Comparison of ENCODE assay signal across 12 cellular contexts in the genomic region with DNA sequence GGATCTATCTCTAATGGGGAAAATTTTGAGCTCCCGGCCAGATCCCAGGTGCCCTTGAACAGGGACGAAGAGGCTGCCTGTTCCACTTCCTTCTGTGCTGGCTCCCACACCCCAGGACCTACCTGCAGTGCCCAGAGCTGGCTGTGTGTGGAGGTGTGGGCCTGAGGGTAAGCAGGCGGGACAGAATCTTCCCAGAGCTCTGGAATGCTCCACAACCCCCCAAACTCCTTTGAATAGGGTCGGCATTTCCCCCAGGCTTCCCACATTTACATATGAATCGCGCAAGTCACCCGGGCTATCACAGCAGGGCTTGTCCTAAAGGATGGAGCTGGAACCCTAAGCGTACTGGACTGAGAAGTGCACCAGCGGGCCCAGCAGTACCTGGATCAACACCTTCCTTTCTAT.
DNase-seq lines count a peak whose midpoint lies in the region; ATAC-seq and TF ChIP-seq lines count a peak whose summit lies in the region.
"Had no signal": no experiment of that assay in that cellular context is flagged by ENCODE, and none has a peak within 500 bp of the region (broad histone marks: within the 10 kb centered on the region; RNA-seq: fewer than 3 reads in every experiment).

No MANE protein-coding gene starts in this region.

- 0 out of 2 replicates have a peak, but pooled peaks have one; percentile 5 for TF ChIP-seq RAD21 in Ishikawa (IDR thresholded peaks at IDR 0.05; ENCODE audit: low read depth)

- peak overlapping the region; percentile 96 for H3K9ac ChIP-seq in iPS-20b (ENCODE audit: low read depth, low read length)

- no peak overlapping the region for H3K4me3 Mint-ChIP-seq in stimulated activated naive B cell treated with anti-CD40 and anti-IgM and Interleukin-4, amounts not matched to agents 10 μg/mL and 1 μg/mL and 100 μg/mL, for 72 hours

- H3K27ac ChIP-seq in iPS-20b (ENCODE audit: low read length), result peak overlapping the region; percentile 98
- H3K27ac ChIP-seq: ascending aorta had no signal

- H3K4me3 ChIP-seq in iPS-20b (ENCODE audit: low read length), result peak overlapping the region; percentile 96
- H3K4me3 ChIP-seq: ascending aorta, suprapubic skin had no signal

- DNase-seq in cerebellar cortex (ENCODE audit: low spot score) (peak; percentile 66), renal cortical epithelial cell (ENCODE audit: low read depth) (peak; percentile 66), T-helper 2 cell (no peak)
- no peak for DNase-seq in stimulated activated naive B cell treated with anti-CD40 and anti-IgM and Interleukin-4, amounts not matched to agents 10 μg/mL and 1 μg/mL and 100 μg/mL, for 72 hours
- DNase-seq: activated CD8-positive, alpha-beta memory T cell treated with anti-CD3 and anti-CD28 coated beads, Interleukin-2, amount 50 U/mL, for 4 hours; NCI-H1105 treated with DMSO at 0.1 percent for 48 hours had no signal

- H3K36me3 ChIP-seq in iPS-20b (ENCODE audit: insufficient read depth, low read depth, low read length), result peaks cover 19% of the 10 kb centered on the region
- H3K36me3 ChIP-seq: ascending aorta had no signal

- H3K36me3 Mint-ChIP-seq in stimulated activated naive B cell treated with anti-CD40 and anti-IgM and Interleukin-4, amounts not matched to agents 10 μg/mL and 1 μg/mL and 100 μg/mL, for 72 hours, result peaks cover 2 to 12% of the 10 kb centered on the region in 2 donors

- peaks cover 5% of the 10 kb centered on the region in 2 donors for H3K4me1 Mint-ChIP-seq in stimulated activated naive B cell treated with anti-CD40 and anti-IgM and Interleukin-4, amounts not matched to agents 10 μg/mL and 1 μg/mL and 100 μg/mL, for 72 hours

- ATAC-seq in GM21825 (IDR thresholded peaks at IDR 0.05; ENCODE audit: unreplicated experiment) (no peak), HG03442 (IDR thresholded peaks at IDR 0.05; ENCODE audit: unreplicated experiment) (no peak)
- no peak for ATAC-seq in stimulated activated naive B cell treated with anti-CD40 and anti-IgM and Interleukin-4, amounts not matched to agents 10 μg/mL and 1 μg/mL and 100 μg/mL, for 72 hours (replicated peaks)

- no peaks in the 10 kb centered on the region for H3K9me3 Mint-ChIP-seq in stimulated activated naive B cell treated with anti-CD40 and anti-IgM and Interleukin-4, amounts not matched to agents 10 μg/mL and 1 μg/mL and 100 μg/mL, for 72 hours

- H3K27ac Mint-ChIP-seq in stimulated activated naive B cell treated with anti-CD40 and anti-IgM and Interleukin-4, amounts not matched to agents 10 μg/mL and 1 μg/mL and 100 μg/mL, for 72 hours, result no peak overlapping the region

- no peaks in the 10 kb centered on the region for H3K27me3 ChIP-seq in iPS-20b (ENCODE audit: insufficient read depth, low read length)
- H3K27me3 ChIP-seq: ascending aorta, suprapubic skin had no signal

- no peaks in the 10 kb centered on the region for H3K9me3 ChIP-seq in iPS-20b (ENCODE audit: insufficient read depth, low read depth, low read length)
- H3K9me3 ChIP-seq: ascending aorta, suprapubic skin had no signal

- H3K4me1 ChIP-seq in iPS-20b (ENCODE audit: insufficient read depth, low read length), result peaks cover 13% of the 10 kb centered on the region

- no peaks in the 10 kb centered on the region for H3K27me3 Mint-ChIP-seq in stimulated activated naive B cell treated with anti-CD40 and anti-IgM and Interleukin-4, amounts not matched to agents 10 μg/mL and 1 μg/mL and 100 μg/mL, for 72 hours

- no peak for TF ChIP-seq EP300 in Ishikawa (IDR thresholded peaks at IDR 0.05; ENCODE audit: borderline replicate concordance)

TF ChIP-seq in Ishikawa, 13 proteins besides CTCF, POLR2A, EP300 and RAD21:
- TF ChIP-seq ZBTB7A (IDR thresholded peaks at IDR 0.05; ENCODE audit: low read depth) (no peak), EGR1 (IDR thresholded peaks at IDR 0.05) (no peak), TEAD4 (IDR thresholded peaks at IDR 0.05) (no peak), NFIC (IDR thresholded peaks at IDR 0.05) (no peak), YY1 (IDR thresholded peaks at IDR 0.05; ENCODE audit: low read depth) (no peak), FOXM1 (IDR thresholded peaks at IDR 0.05; ENCODE audit: borderline replicate concordance, low read depth) (no peak)

Comparison
In these comparisons a context has a peak if more than half of its experiments do, and no peak if none do; other contexts are left out.
1. DNase-seq: peak in cerebellar cortex (single experiment) and renal cortical epithelial cell (single experiment); none in T-helper 2 cell (0 of 5) and stimulated activated naive B cell treated with anti-CD40 and anti-IgM and Interleukin-4, amounts not matched to agents 10 μg/mL and 1 μg/mL and 100 μg/mL, for 72 hours (single experiment).